Comparison of ENCODE assay signal across 8 cellular contexts in genomic region chr15:51776952-51777574, GRCh38. TPM values are rescaled to one million over a fixed set of nuclear protein-coding genes. Genes with fewer than 3 reads are reported as not detected.
DNase-seq lines count a peak whose midpoint lies in the region; ATAC-seq and TF ChIP-seq lines count a peak whose summit lies in the region.

No MANE protein-coding gene starts in this region.

- H3K9me3 ChIP-seq in mucosa of descending colon = no peaks in the 10 kb centered on the region

- no peaks in the 10 kb centered on the region for H3K4me1 ChIP-seq in mucosa of descending colon (ENCODE audit: low read depth)

- H3K27me3 Mint-ChIP-seq in activated CD8-positive, alpha-beta T cell treated with anti-CD3 and anti-CD28 coated beads for 36 hours = no peaks in the 10 kb centered on the region
- peaks cover 1% of the 10 kb centered on the region for H3K27me3 Mint-ChIP-seq in endothelial cell (ENCODE audit: unreplicated experiment)

- TF ChIP-seq CTCF in GM10248 (IDR thresholded peaks at IDR 0.05; ENCODE audit: control extremely low read depth, extremely low read depth, low read depth, missing control alignments) (peak; percentile 73), endothelial cell (IDR thresholded peaks at IDR 0.05; ENCODE audit: unreplicated experiment) (peak; percentile 70), mucosa of descending colon (IDR thresholded peaks at IDR 0.05) (peak; percentile 59)
- TF ChIP-seq CTCF in activated CD8-positive, alpha-beta T cell treated with anti-CD3 and anti-CD28 coated beads for 36 hours (IDR thresholded peaks at IDR 0.05) = peak; percentile 64

- DNase-seq in GM10248 (ENCODE audit: extremely low spot score) (peak; percentile 70), NCI-H82 (lab: John Stamatoyannopoulos, UW) (peak; percentile 90), endothelial cell (ENCODE audit: low spot score) (peak; percentile 69), mucosa of descending colon (peak in 1 of 3 donors; percentile 87)
- DNase-seq in activated CD8-positive, alpha-beta T cell treated with anti-CD3 and anti-CD28 coated beads for 36 hours = peak; percentile 77
- peak; percentile 37 to 49 for DNase-seq in stimulated activated CD8-positive, alpha-beta memory T cell treated with anti-CD3 and anti-CD28 coated beads, Interleukin-7, amount 100 ng/mL, for 4 hours (ENCODE audit: low read depth in 2 of 2)

- CTCF ChIA-PET in GM10248 (lab: Yijun Ruan, JAX) = interaction anchor here (0.6 to 5.3 kb wide), 55 partner anchors 8 to 496 kb away, joined by 3 to 168 read pairs (median 5); partner anchors contain the start of genes DMXL2, LYSMD2, SCG3 and TMOD2
- CTCF ChIA-PET in activated CD8-positive, alpha-beta T cell treated with anti-CD3 and anti-CD28 coated beads for 36 hours (lab: Charles Lee) = interaction anchor here (0.6 to 5.0 kb wide), 58 partner anchors 9 to 613 kb away, joined by 3 to 168 read pairs (median 6); partner anchors contain the start of genes DMXL2, LYSMD2, SCG3 and TMOD2

- no peaks in the 10 kb centered on the region for H3K9me3 Mint-ChIP-seq in activated CD8-positive, alpha-beta T cell treated with anti-CD3 and anti-CD28 coated beads for 36 hours
- no peaks in the 10 kb centered on the region for H3K9me3 Mint-ChIP-seq in endothelial cell (ENCODE audit: unreplicated experiment)

- peaks cover 6% of the 10 kb centered on the region for H3K36me3 Mint-ChIP-seq in activated CD8-positive, alpha-beta T cell treated with anti-CD3 and anti-CD28 coated beads for 36 hours (ENCODE audit: low read depth)
- peaks cover 50% of the 10 kb centered on the region for H3K36me3 Mint-ChIP-seq in endothelial cell (ENCODE audit: low read depth, unreplicated experiment)

- no peak overlapping the region for H3K4me3 ChIP-seq in mucosa of descending colon

- H3K4me3 Mint-ChIP-seq in activated CD8-positive, alpha-beta T cell treated with anti-CD3 and anti-CD28 coated beads for 36 hours = no peak overlapping the region
- no peak overlapping the region for H3K4me3 Mint-ChIP-seq in endothelial cell (ENCODE audit: unreplicated experiment)

- peak; percentile 55 for ATAC-seq in HG03045 (IDR thresholded peaks at IDR 0.05; ENCODE audit: unreplicated experiment)
- ATAC-seq in activated CD8-positive, alpha-beta T cell treated with anti-CD3 and anti-CD28 coated beads for 36 hours = peak; percentile 77
- ATAC-seq in mucosa of descending colon = peak; percentile 94
- ATAC-seq in GM18858 (IDR thresholded peaks at IDR 0.05; ENCODE audit: unreplicated experiment) = no peak

- POLR2A ChIA-PET in GM10248 (lab: Yijun Ruan, JAX) = no interaction called here
- POLR2A ChIA-PET in activated CD8-positive, alpha-beta T cell treated with anti-CD3 and anti-CD28 coated beads for 36 hours (lab: Charles Lee) = interaction anchor here (0.6 to 1.6 kb wide), 6 partner anchors 10 to 127 kb away, joined by 3 to 7 read pairs (median 3); partner anchors contain the start of gene LYSMD2

- H3K4me1 Mint-ChIP-seq in activated CD8-positive, alpha-beta T cell treated with anti-CD3 and anti-CD28 coated beads for 36 hours (ENCODE audit: low read depth) = peaks cover 6% of the 10 kb centered on the region
- peaks cover 40% of the 10 kb centered on the region for H3K4me1 Mint-ChIP-seq in endothelial cell (ENCODE audit: unreplicated experiment)

- H3K27ac Mint-ChIP-seq in activated CD8-positive, alpha-beta T cell treated with anti-CD3 and anti-CD28 coated beads for 36 hours = no peak overlapping the region
- no peak overlapping the region for H3K27ac Mint-ChIP-seq in endothelial cell (ENCODE audit: unreplicated experiment)

- intact Hi-C loops in activated CD8-positive, alpha-beta T cell treated with anti-CD3 and anti-CD28 coated beads for 36 hours (cut with micrococcal nuclease) = loop anchor here (1.0 to 2.0 kb wide), 2 partner anchors 40 to 127 kb away; partner anchors contain the start of gene LYSMD2
- intact Hi-C loops in mucosa of descending colon (cut with DNase I, micrococcal nuclease) = loop anchor here in 1 of 2 donors (2.0 kb wide), 1 partner anchor 126 kb away; no protein-coding TSS in a partner anchor

- no peaks in the 10 kb centered on the region for H3K36me3 ChIP-seq in mucosa of descending colon (ENCODE audit: low read depth)

RNA-seq across cellular contexts. Expression of gene TMOD2, which starts 25.7 kb away (rescaled TPM):
- total RNA-seq in activated CD8-positive, alpha-beta T cell treated with anti-CD3 and anti-CD28 coated beads for 36 hours = 1 to 10 TPM; 4.8 to 7.0 TPM
- total RNA-seq in endothelial cell (ENCODE audit: unreplicated experiment) (118 TPM), mucosa of descending colon (10 to 100 TPM in 1 of 3 donors, 1 to 10 TPM in 2; 3.7 to 30.3 (median 6.3) TPM)

RNA-seq across cellular contexts. Expression of gene LYSMD2, which starts 39.6 kb away (rescaled TPM):
- total RNA-seq in activated CD8-positive, alpha-beta T cell treated with anti-CD3 and anti-CD28 coated beads for 36 hours = 10 to 100 TPM; 18.5 to 19.0 TPM
- total RNA-seq in endothelial cell (ENCODE audit: unreplicated experiment) = 14.5 TPM
- total RNA-seq in mucosa of descending colon = 10 to 100 TPM in 1 of 3 donors, 1 to 10 TPM in 2; 3.8 to 12.8 (median 7.3) TPM

RNA-seq across cellular contexts. Expression of gene TMOD3, which starts 52.4 kb away (rescaled TPM):
- total RNA-seq in activated CD8-positive, alpha-beta T cell treated with anti-CD3 and anti-CD28 coated beads for 36 hours = 10 to 100 TPM; 53.6 to 59.2 TPM
- total RNA-seq in endothelial cell (ENCODE audit: unreplicated experiment) (51.0 TPM), mucosa of descending colon (10 to 100 TPM; 43.8 to 65.2 (median 63.7) TPM)
